In the genomic region with DNA sequence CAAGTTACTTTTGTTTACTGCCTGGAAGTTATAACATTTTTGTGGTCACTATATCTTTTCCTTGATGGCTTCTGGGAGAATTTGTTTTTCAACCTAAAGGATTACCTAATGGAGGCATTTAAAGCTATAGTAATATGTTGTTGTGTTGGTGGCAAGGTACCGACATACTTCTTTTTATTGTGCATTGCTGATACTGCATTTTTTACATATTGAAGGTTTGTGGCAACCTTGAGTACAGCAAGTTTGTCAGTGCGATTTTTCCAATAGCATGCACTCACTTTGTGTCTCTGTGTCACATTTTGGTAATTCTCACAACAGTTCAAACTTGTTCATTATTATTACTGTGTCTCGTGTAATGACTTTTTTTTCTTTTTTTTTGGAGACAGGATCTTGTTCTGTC, we compare ENCODE assay signal across 8 cellular contexts.
"Had no signal": no experiment of that assay in that cellular context is flagged by ENCODE, and none has a peak within 500 bp of the region (broad histone marks: within the 10 kb centered on the region; RNA-seq: fewer than 3 reads in every experiment).

No MANE protein-coding gene starts in this region.

- H3K36me3 ChIP-seq: HAP-1 had no signal

- H3K9ac ChIP-seq: GM23248 had no signal

- H3K4me1 ChIP-seq: HAP-1 had no signal

- DNase-seq: GM23248, GOT3, H7, HFFc6, KG1 had no signal

- H3K9me3 ChIP-seq: HAP-1 had no signal

- ATAC-seq: HCT116 had no signal

- H3K4me3 ChIP-seq: GM23248, HAP-1 had no signal

- H3K27ac ChIP-seq: GM23248, HL-60 had no signal

- H2AFZ ChIP-seq: GM23248 had no signal
